ENCODE assay signal across 17 cellular contexts in genomic region chr4:182574706-182575105, GRCh38.
DNase-seq lines count a peak whose midpoint lies in the region; ATAC-seq and TF ChIP-seq lines count a peak whose summit lies in the region.
"Had no signal": no experiment of that assay in that cellular context is flagged by ENCODE, and none has a peak within 500 bp of the region (broad histone marks: within the 10 kb centered on the region; RNA-seq: fewer than 3 reads in every experiment).

No MANE protein-coding gene starts in this region.

- H3K27me3 Mint-ChIP-seq in HFFc6 (ENCODE audit: insufficient read depth): no peaks in the 10 kb centered on the region
- H3K27me3 Mint-ChIP-seq in brain: no peaks in the 10 kb centered on the region
- no peaks in the 10 kb centered on the region for H3K27me3 Mint-ChIP-seq in progenitor cell of endocrine pancreas
- H3K27me3 Mint-ChIP-seq: IgD-negative memory B cell had no signal

- H3K27me3 ChIP-seq in iPS-20b (ENCODE audit: insufficient read depth, low read length) (no peaks in the 10 kb centered on the region), foreskin keratinocyte (no peaks in the 10 kb centered on the region)

- no peaks in the 10 kb centered on the region for H3K9me3 Mint-ChIP-seq in HFFc6
- H3K9me3 Mint-ChIP-seq in brain: no peaks in the 10 kb centered on the region
- peaks cover 4% of the 10 kb centered on the region for H3K9me3 Mint-ChIP-seq in progenitor cell of endocrine pancreas (ENCODE audit: low read depth)
- H3K9me3 Mint-ChIP-seq: IgD-negative memory B cell had no signal

- peaks cover 21% of the 10 kb centered on the region; the same call in 1 of the 2 replicates for H3K4me1 ChIP-seq in iPS-20b (ENCODE audit: insufficient read depth, low read length)
- H3K4me1 ChIP-seq in foreskin keratinocyte: no peaks in the 10 kb centered on the region

- no peaks in the 10 kb centered on the region for H3K9me3 ChIP-seq in iPS-20b (ENCODE audit: insufficient read depth, low read depth, low read length)

- DNase-seq in HFFc6: no peak
- no peak for DNase-seq in progenitor cell of endocrine pancreas (ENCODE audit: low spot score, unreplicated experiment)
- DNase-seq in GM10266 (ENCODE audit: extremely low spot score): no peak
- DNase-seq in DMS114 treated with DMSO at 0.1 percent for 48 hours (lab: John Stamatoyannopoulos, UW; ENCODE audit: unreplicated experiment): no peak
- no peak for DNase-seq in foreskin keratinocyte
- DNase-seq: DMS79, H7, NCI-H1417, NCI-H187 treated with DMSO at 0.1 percent for 48 hours, NCI-H226, NCI-H510A treated with DMSO at 0.1 percent for 48 hours, NCI-H748 treated with DMSO at 0.1 percent for 48 hours had no signal

- H3K27ac Mint-ChIP-seq in HFFc6 (peak overlapping the region; percentile 73; the same call in 1 of the 2 replicates), brain (peak overlapping the region in 1 of 5 experiments; percentile 34), progenitor cell of endocrine pancreas (peak overlapping the region; percentile 25)
- H3K27ac Mint-ChIP-seq: CD14-positive monocyte, IgD-negative memory B cell had no signal

- peak overlapping the region; percentile 16; the same call in 1 of the 2 replicates for H3K9ac ChIP-seq in iPS-20b (ENCODE audit: low read depth, low read length)

- no peak for ATAC-seq in foreskin keratinocyte
- ATAC-seq: Panc1 had no signal

- TF ChIP-seq CTCF in HFFc6 (IDR thresholded peaks at IDR 0.05) (no peak), brain (conservative IDR thresholded peaks at IDR 0.05) (no peak), progenitor cell of endocrine pancreas (IDR thresholded peaks at IDR 0.05; ENCODE audit: unreplicated experiment) (no peak), GM10266 (IDR thresholded peaks at IDR 0.05; ENCODE audit: control insufficient read depth, insufficient read depth, low read depth, missing control alignments) (no peak), foreskin keratinocyte (conservative IDR thresholded peaks at IDR 0.05) (no peak)

- no peak overlapping the region for H3K4me3 ChIP-seq in iPS-20b (ENCODE audit: low read length)

- H3K4me3 Mint-ChIP-seq in HFFc6 (peak overlapping the region; percentile 59; the same call in 1 of the 2 replicates), brain (peak overlapping the region in 4 of 5 experiments; percentile 51 to 70 (median 64)), progenitor cell of endocrine pancreas (ENCODE audit: low read depth) (no peak overlapping the region)
- H3K4me3 Mint-ChIP-seq: CD14-positive monocyte, IgD-negative memory B cell had no signal

- peaks cover 16% of the 10 kb centered on the region; the same call in 1 of the 2 replicates for H3K4me1 Mint-ChIP-seq in HFFc6 (ENCODE audit: low read depth)
- peaks cover 28% of the 10 kb centered on the region for H3K4me1 Mint-ChIP-seq in brain
- peaks cover 18% of the 10 kb centered on the region for H3K4me1 Mint-ChIP-seq in progenitor cell of endocrine pancreas (ENCODE audit: low read depth)
- H3K4me1 Mint-ChIP-seq: CD14-positive monocyte, IgD-negative memory B cell had no signal

- H3K36me3 ChIP-seq in iPS-20b (ENCODE audit: insufficient read depth, low read depth, low read length): no peaks in the 10 kb centered on the region

- H3K27ac ChIP-seq in iPS-20b (ENCODE audit: low read length) (no peak overlapping the region), foreskin keratinocyte (no peak overlapping the region)

- H3K36me3 Mint-ChIP-seq in HFFc6 (ENCODE audit: low read depth) (no peaks in the 10 kb centered on the region), brain (no peaks in the 10 kb centered on the region), progenitor cell of endocrine pancreas (ENCODE audit: insufficient read depth) (peaks cover 1% of the 10 kb centered on the region)
- H3K36me3 Mint-ChIP-seq: CD14-positive monocyte, IgD-negative memory B cell had no signal
